Comparison of ENCODE assay signal across 31 cellular contexts in the genomic region with DNA sequence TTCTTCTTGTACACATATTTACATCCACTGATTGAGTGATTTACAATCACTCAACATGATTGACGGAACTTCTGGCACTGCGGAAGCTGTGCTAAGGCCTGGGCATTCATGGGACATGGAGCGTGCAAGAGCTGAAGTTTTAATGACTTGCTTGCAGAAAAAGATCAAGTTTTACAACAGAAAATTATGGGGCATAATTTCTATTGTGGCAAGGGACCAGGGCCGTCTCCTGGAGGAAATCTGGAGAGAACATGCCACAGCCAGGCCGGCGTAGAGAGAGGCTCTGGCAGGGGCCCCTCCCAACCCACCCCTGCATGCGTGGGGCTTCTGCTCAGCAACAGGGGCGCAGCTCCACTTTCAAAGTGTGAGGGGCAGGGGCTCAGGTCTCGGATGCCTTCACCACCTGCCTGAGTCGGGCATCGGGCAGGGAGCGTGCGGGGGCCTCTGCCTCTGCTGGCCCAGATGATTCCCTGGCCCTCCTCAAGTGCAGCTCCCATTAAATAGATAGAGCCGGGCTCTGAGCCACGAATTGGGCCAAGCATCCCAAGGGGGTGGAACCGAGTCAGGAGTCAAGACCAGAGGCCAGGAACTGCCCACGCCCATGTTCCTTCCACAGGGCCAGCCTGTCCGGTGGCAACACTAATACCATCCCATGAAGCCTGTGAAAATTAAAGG.
DNase-seq lines count a peak whose midpoint lies in the region; ATAC-seq, FAIRE-seq and TF ChIP-seq lines count a peak whose summit lies in the region.
"Had no signal": no experiment of that assay in that cellular context is flagged by ENCODE, and none has a peak within 500 bp of the region (broad histone marks: within the 10 kb centered on the region; RNA-seq: fewer than 3 reads in every experiment).

No MANE protein-coding gene starts in this region.

- H4K20me1 ChIP-seq in astrocyte (ENCODE audit: insufficient read depth, low read length): no peaks in the 10 kb centered on the region

- WGBS in testis, 2 donors: 81 to 88% methylated on average over 6 to 18 of the region's 18 CpGs

- DNase-seq in activated effector memory CD4-positive, alpha-beta T cell treated with anti-CD3 and anti-CD28 coated beads, Interleukin-2, amount 50 U/mL, for 16 hours: peak; percentile 58
- DNase-seq in activated effector memory CD4-positive, alpha-beta T cell treated with Interleukin-2 at 50 U/mL for 16 hours: no peak
- DNase-seq in astrocyte (ENCODE audit: low read depth) (no peak), testis (peak; percentile 8), NOMO-1 treated with dmso at 0.1 percent for 144 hours (lab: John Stamatoyannopoulos, UW; ENCODE audit: unreplicated experiment) (no peak), inferior parietal cortex (ENCODE audit: extremely low spot score) (no peak)
- DNase-seq: activated CD4-positive, alpha-beta T cell treated with anti-CD3 and anti-CD28 coated beads for 36 hours; activated CD8-positive, alpha-beta T cell treated with anti-CD3 and anti-CD28 coated beads for 36 hours; activated naive CD8-positive, alpha-beta T cell treated with anti-CD3 and anti-CD28 coated beads, Interleukin-2, amount 50 U/mL, for 24 hours; BE2C; central memory CD4-positive, alpha-beta T cell; glutamatergic neuron; kidney glomerular epithelial cell; NCI-H1436; NCI-H2081 treated with DMSO at 0.1 percent for 48 hours; NCI-H345; SHP77 treated with DMSO at 0.1 percent for 48 hours; stimulated activated CD8-positive, alpha-beta memory T cell treated with anti-CD3 and anti-CD28 coated beads, Interleukin-4, amount 100 ng/mL, for 48 hours; T-helper 2 cell had no signal

- H3K9me3 Mint-ChIP-seq in astrocyte (ENCODE audit: unreplicated experiment) (no peaks in the 10 kb centered on the region), nephron (no peaks in the 10 kb centered on the region)
- H3K9me3 Mint-ChIP-seq: activated CD8-positive, alpha-beta T cell treated with anti-CD3 and anti-CD28 coated beads for 36 hours; activated naive CD8-positive, alpha-beta T cell treated with anti-CD3 and anti-CD28 coated beads, Interleukin-2, amount 50 U/mL, for 24 hours; dendritic cell treated with granulocyte-macrophage colony-stimulating factor and Interleukin-4, amounts not matched to agents 40 ng/mL and 50 ng/mL, for 4 days; naive thymus-derived CD8-positive, alpha-beta T cell; stimulated activated naive CD8-positive, alpha-beta T cell treated with anti-CD3 and anti-CD28 coated beads, Interleukin-15, Interleukin-2, amounts not matched to agents 100 ng/mL and 50 ng/mL, for 24 hours had no signal

- H3K27me3 Mint-ChIP-seq in astrocyte (ENCODE audit: low read depth, unreplicated experiment) (peaks cover 76% of the 10 kb centered on the region), nephron (ENCODE audit: low read depth) (peaks cover 32% of the 10 kb centered on the region)
- H3K27me3 Mint-ChIP-seq: activated CD4-positive, alpha-beta T cell treated with anti-CD3 and anti-CD28 coated beads for 36 hours; activated CD8-positive, alpha-beta T cell treated with anti-CD3 and anti-CD28 coated beads for 36 hours; stimulated activated naive CD8-positive, alpha-beta T cell treated with anti-CD3 and anti-CD28 coated beads, Interleukin-15, Interleukin-2, amounts not matched to agents 100 ng/mL and 50 ng/mL, for 24 hours had no signal

- no peak overlapping the region for H3K4me2 ChIP-seq in astrocyte (ENCODE audit: low read length)

- FAIRE-seq in astrocyte (lab: Jason Lieb, UNC): no peak
- FAIRE-seq: GM12891, pancreas had no signal

- no peak overlapping the region for H3K4me3 ChIP-seq in astrocyte (ENCODE audit: insufficient read depth, low read depth, low read length)
- no peak overlapping the region for H3K4me3 ChIP-seq in testis
- H3K4me3 ChIP-seq: HAP-1, lung, pancreas, right atrium auricular region, uterus had no signal

- H3K27ac Mint-ChIP-seq in astrocyte (ENCODE audit: unreplicated experiment): peak overlapping the region; percentile 7
- H3K27ac Mint-ChIP-seq in nephron: peak overlapping the region in 2 of 3 experiments; percentile 13 to 19
- H3K27ac Mint-ChIP-seq: activated CD4-positive, alpha-beta T cell treated with anti-CD3 and anti-CD28 coated beads for 36 hours; activated CD8-positive, alpha-beta T cell treated with anti-CD3 and anti-CD28 coated beads for 36 hours; activated naive CD8-positive, alpha-beta T cell treated with anti-CD3 and anti-CD28 coated beads, Interleukin-2, amount 50 U/mL, for 24 hours; dendritic cell treated with granulocyte-macrophage colony-stimulating factor and Interleukin-4, amounts not matched to agents 40 ng/mL and 50 ng/mL, for 4 days; naive thymus-derived CD8-positive, alpha-beta T cell; stimulated activated naive CD8-positive, alpha-beta T cell treated with anti-CD3 and anti-CD28 coated beads, Interleukin-15, Interleukin-2, amounts not matched to agents 100 ng/mL and 50 ng/mL, for 24 hours had no signal

- H3K4me3 Mint-ChIP-seq in astrocyte (ENCODE audit: unreplicated experiment) (no peak overlapping the region), nephron (no peak overlapping the region)
- H3K4me3 Mint-ChIP-seq: activated CD4-positive, alpha-beta T cell treated with anti-CD3 and anti-CD28 coated beads for 36 hours; activated CD8-positive, alpha-beta T cell treated with anti-CD3 and anti-CD28 coated beads for 36 hours; activated naive CD8-positive, alpha-beta T cell treated with anti-CD3 and anti-CD28 coated beads, Interleukin-2, amount 50 U/mL, for 24 hours; dendritic cell treated with granulocyte-macrophage colony-stimulating factor and Interleukin-4, amounts not matched to agents 40 ng/mL and 50 ng/mL, for 4 days; naive thymus-derived CD8-positive, alpha-beta T cell; stimulated activated naive CD8-positive, alpha-beta T cell treated with anti-CD3 and anti-CD28 coated beads, Interleukin-15, Interleukin-2, amounts not matched to agents 100 ng/mL and 50 ng/mL, for 24 hours had no signal

- intact Hi-C loops in testis (cut with DNase I; ENCODE audit: low total_unique reads): no loop called here

- H3K27me3 ChIP-seq in astrocyte (ENCODE audit: insufficient read depth, low read length) (peaks cover 6% of the 10 kb centered on the region), testis (no peaks in the 10 kb centered on the region)
- H3K27me3 ChIP-seq: BE2C, pancreas, right atrium auricular region, uterus had no signal

- no peaks in the 10 kb centered on the region for H3K36me3 Mint-ChIP-seq in astrocyte (ENCODE audit: low read depth, unreplicated experiment)
- no peaks in the 10 kb centered on the region for H3K36me3 Mint-ChIP-seq in nephron (ENCODE audit: low read depth)
- H3K36me3 Mint-ChIP-seq: naive thymus-derived CD8-positive, alpha-beta T cell had no signal

- H3K27ac ChIP-seq in astrocyte (ENCODE audit: low read depth, low read length) (no peak overlapping the region), testis (no peak overlapping the region)
- H3K27ac ChIP-seq: pancreas, right atrium auricular region, uterus had no signal

- no peak for TF ChIP-seq CTCF in astrocyte (IDR thresholded peaks at IDR 0.05; ENCODE audit: insufficient read depth, low read depth, low read length)
- no peak for TF ChIP-seq CTCF in nephron (IDR thresholded peaks at IDR 0.05; ENCODE audit: unreplicated experiment in 3 of 3)
- no peak for TF ChIP-seq CTCF in testis (IDR thresholded peaks at IDR 0.05)

- no peaks in the 10 kb centered on the region for H3K4me1 Mint-ChIP-seq in astrocyte (ENCODE audit: low read depth, unreplicated experiment)
- H3K4me1 Mint-ChIP-seq in nephron: peaks cover 44% of the 10 kb centered on the region
- H3K4me1 Mint-ChIP-seq: activated CD4-positive, alpha-beta T cell treated with anti-CD3 and anti-CD28 coated beads for 36 hours; activated naive CD8-positive, alpha-beta T cell treated with anti-CD3 and anti-CD28 coated beads, Interleukin-2, amount 50 U/mL, for 24 hours had no signal

- ATAC-seq in GM19397 (IDR thresholded peaks at IDR 0.05; ENCODE audit: unreplicated experiment): no peak
- ATAC-seq: activated CD4-positive, alpha-beta T cell treated with anti-CD3 and anti-CD28 coated beads for 36 hours; activated CD8-positive, alpha-beta T cell treated with anti-CD3 and anti-CD28 coated beads for 36 hours; activated naive CD8-positive, alpha-beta T cell treated with anti-CD3 and anti-CD28 coated beads, Interleukin-2, amount 50 U/mL, for 24 hours; naive thymus-derived CD8-positive, alpha-beta T cell; Panc1 had no signal

- H3K36me3 ChIP-seq in astrocyte (ENCODE audit: insufficient read depth, low read length): no peaks in the 10 kb centered on the region
- no peaks in the 10 kb centered on the region for H3K36me3 ChIP-seq in testis (ENCODE audit: low read depth, missing control alignments)
- H3K36me3 ChIP-seq: BE2C, HAP-1, pancreas, right atrium auricular region, uterus had no signal

- H3K9ac ChIP-seq in astrocyte (ENCODE audit: low read length): no peak overlapping the region

- peaks cover 20% of the 10 kb centered on the region for H3K4me1 ChIP-seq in astrocyte (ENCODE audit: insufficient read depth, low read length)
- no peaks in the 10 kb centered on the region for H3K4me1 ChIP-seq in testis
- H3K4me1 ChIP-seq: BE2C, HAP-1, pancreas, uterus had no signal

- no peak overlapping the region for H2AFZ ChIP-seq in astrocyte (ENCODE audit: low read depth, low read length)

- TF ChIP-seq POLR2A in testis (IDR thresholded peaks at IDR 0.05): no peak

- H3K79me2 ChIP-seq in astrocyte (ENCODE audit: insufficient read depth, low read length): no peaks in the 10 kb centered on the region

- H3K9me3 ChIP-seq in astrocyte (ENCODE audit: insufficient read depth, low read depth, low read length): no peaks in the 10 kb centered on the region
- no peaks in the 10 kb centered on the region for H3K9me3 ChIP-seq in testis
- H3K9me3 ChIP-seq: BE2C, HAP-1, pancreas, right atrium auricular region, uterus had no signal

Comparison
In these comparisons a context has a peak if more than half of its experiments do, and no peak if none do; other contexts are left out.
1. DNase-seq: peak in activated effector memory CD4-positive, alpha-beta T cell treated with anti-CD3 and anti-CD28 coated beads, Interleukin-2, amount 50 U/mL, for 16 hours (single experiment) and testis (single experiment); none in activated effector memory CD4-positive, alpha-beta T cell treated with Interleukin-2 at 50 U/mL for 16 hours (single experiment), astrocyte (single experiment), NOMO-1 treated with dmso at 0.1 percent for 144 hours (single experiment) and inferior parietal cortex (single experiment).